In the genomic region with DNA sequence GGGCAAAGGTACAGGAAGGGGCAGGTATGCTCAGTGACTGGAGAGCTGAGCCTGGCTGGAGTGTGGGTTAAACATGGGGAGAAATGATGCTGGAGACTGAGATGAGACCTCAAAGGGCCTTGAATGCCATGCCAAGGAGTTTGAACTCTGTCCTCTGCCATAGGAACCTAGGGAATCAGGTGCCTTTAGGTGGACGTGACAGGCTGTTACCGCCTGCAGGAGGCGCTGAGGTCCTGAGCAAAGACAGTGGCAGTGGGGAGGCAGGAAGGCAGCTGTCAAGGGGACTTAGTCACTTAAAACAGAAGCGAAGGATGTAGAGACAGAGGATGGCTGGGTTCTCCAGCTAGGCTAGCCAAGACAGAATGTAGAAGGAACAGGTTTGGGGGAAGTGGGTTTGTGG, we compare ENCODE assay signal across 8 cellular contexts. TPM values are rescaled to one million over a fixed set of nuclear protein-coding genes. Genes with fewer than 3 reads are reported as not detected.
DNase-seq lines count a peak whose midpoint lies in the region; ATAC-seq and TF ChIP-seq lines count a peak whose summit lies in the region.

No MANE protein-coding gene starts in this region.

- H2AFZ ChIP-seq in OCI-LY3 (ENCODE audit: low read depth, low read length) (no peak overlapping the region), smooth muscle cell (ENCODE audit: low read depth) (no peak overlapping the region)

- H3K9me3 ChIP-seq in OCI-LY3 (ENCODE audit: insufficient read depth, low read length) (no peaks in the 10 kb centered on the region), smooth muscle cell (replicated peaks; ENCODE audit: low read depth) (no peaks in the 10 kb centered on the region)

- no peaks in the 10 kb centered on the region for H3K4me1 ChIP-seq in OCI-LY3 (ENCODE audit: low read length)
- H3K4me1 ChIP-seq in smooth muscle cell (ENCODE audit: low read depth), result no peaks in the 10 kb centered on the region

- no peaks in the 10 kb centered on the region for H4K20me1 ChIP-seq in OCI-LY3 (ENCODE audit: insufficient read depth, low read length)
- peaks cover 4% of the 10 kb centered on the region for H4K20me1 ChIP-seq in smooth muscle cell (ENCODE audit: low read depth)

- H3K9ac ChIP-seq in OCI-LY3 (ENCODE audit: low read length), result no peak overlapping the region
- no peak overlapping the region for H3K9ac ChIP-seq in smooth muscle cell (ENCODE audit: low read depth)

- peak; percentile 36 for DNase-seq in NCI-H2227 (lab: John Stamatoyannopoulos, UW; ENCODE audit: unreplicated experiment)
- no peak for DNase-seq in NCI-H2227 treated with DMSO at 0.1 percent for 48 hours (lab: John Stamatoyannopoulos, UW)
- DNase-seq in cardiac fibroblast (ENCODE audit: low read depth in 2 of 2), result peak; percentile 38 to 58
- DNase-seq in smooth muscle cell (lab: John Stamatoyannopoulos, UW; ENCODE audit: unreplicated experiment), result no peak
- DNase-seq in dedifferentiated amniotic fluid mesenchymal stem cell (ENCODE audit: extremely low spot score), result no peak

- no peaks in the 10 kb centered on the region for H3K79me2 ChIP-seq in OCI-LY3 (ENCODE audit: low read length)
- H3K79me2 ChIP-seq in smooth muscle cell (ENCODE audit: low read depth), result no peaks in the 10 kb centered on the region

- no peak for ATAC-seq in GM18858 (IDR thresholded peaks at IDR 0.05; ENCODE audit: unreplicated experiment)
- ATAC-seq in HG03045 (IDR thresholded peaks at IDR 0.05; ENCODE audit: unreplicated experiment), result no peak

- TF ChIP-seq CTCF in OCI-LY3 (IDR thresholded peaks at IDR 0.05; ENCODE audit: low read depth, low read length), result peak; percentile 46
- TF ChIP-seq CTCF in cardiac fibroblast (IDR thresholded peaks at IDR 0.05; ENCODE audit: low read depth, low read length), result peak; percentile 52
- TF ChIP-seq CTCF in smooth muscle cell (IDR thresholded peaks at IDR 0.05; ENCODE audit: borderline replicate concordance, insufficient read depth, poor library complexity, severe bottlenecking), result peak; percentile 24

- WGBS in smooth muscle cell (ENCODE audit: low lambda C conversion rate), result 75% methylated on average over 4 of the region's 4 CpGs

- peaks cover 48% of the 10 kb centered on the region for H3K36me3 ChIP-seq in OCI-LY3 (replicated peaks; ENCODE audit: low read depth, low read length)
- H3K36me3 ChIP-seq in smooth muscle cell (ENCODE audit: low read depth), result no peaks in the 10 kb centered on the region

- H3K27me3 ChIP-seq in OCI-LY3 (ENCODE audit: low read depth, low read length), result no peaks in the 10 kb centered on the region
- no peaks in the 10 kb centered on the region for H3K27me3 ChIP-seq in smooth muscle cell (ENCODE audit: low read depth)

- peaks cover 12% of the 10 kb centered on the region for H3F3A ChIP-seq in smooth muscle cell (ENCODE audit: low read depth)

- no peak overlapping the region for H3K4me2 ChIP-seq in OCI-LY3 (ENCODE audit: low read length)
- H3K4me2 ChIP-seq in smooth muscle cell, result no peak overlapping the region

- H3K4me3 ChIP-seq in OCI-LY3 (ENCODE audit: low read length), result no peak overlapping the region
- H3K4me3 ChIP-seq in cardiac fibroblast (replicated peaks in 1 of 2; ENCODE audit: low read depth in 2 of 2, low read length in 2 of 2), result no peak overlapping the region
- H3K4me3 ChIP-seq in smooth muscle cell, result no peak overlapping the region

- H3K27ac ChIP-seq in OCI-LY3 (ENCODE audit: low read length) (no peak overlapping the region), smooth muscle cell (ENCODE audit: low read depth) (no peak overlapping the region)

RNA-seq across cellular contexts. Expression of a gene that starts 9.1 kb away (rescaled TPM):
- 265 and 312 TPM in 2 replicates for total RNA-seq in smooth muscle cell
- 346 and 358 TPM in 2 replicates for polyA plus RNA-seq in smooth muscle cell

RNA-seq across cellular contexts. Expression of a gene that starts 13.5 kb away (rescaled TPM):
- total RNA-seq in smooth muscle cell, result 4.7 and 11.6 TPM in 2 replicates
- 6.1 and 11.2 TPM in 2 replicates for polyA plus RNA-seq in smooth muscle cell

RNA-seq across cellular contexts. Expression of a gene that starts 31.5 kb away (rescaled TPM):
- 0.54 and 1.3 TPM in 2 replicates for total RNA-seq in smooth muscle cell
- 15.1 and 18.1 TPM in 2 replicates for polyA plus RNA-seq in smooth muscle cell

RNA-seq across cellular contexts. Expression of a gene that starts 37.7 kb away (rescaled TPM):
- 31.9 and 46.5 TPM in 2 replicates for total RNA-seq in smooth muscle cell
- 11.1 and 13.7 TPM in 2 replicates for polyA plus RNA-seq in smooth muscle cell

RNA-seq across cellular contexts. Expression of a gene that starts 56.5 kb away (rescaled TPM):
- 11.2 and 12.4 TPM in 2 replicates for total RNA-seq in smooth muscle cell
- polyA plus RNA-seq in smooth muscle cell, result 4.6 and 8.1 TPM in 2 replicates

Comparison
In these comparisons a context has a peak if more than half of its experiments do, and no peak if none do; other contexts are left out.
1. DNase-seq: peak in NCI-H2227 (single experiment) and cardiac fibroblast (2 of 2); none in NCI-H2227 treated with DMSO at 0.1 percent for 48 hours (single experiment), smooth muscle cell (single experiment) and dedifferentiated amniotic fluid mesenchymal stem cell (single experiment).
2. Peak in every context shown above with its lines, with median percentiles within 50 percentile points of each other: CTCF ChIP-seq.